Comparison of ENCODE assay signal across 21 cellular contexts in genomic region chr6:169199625-169200335, GRCh38. TPM values are rescaled to one million over a fixed set of nuclear protein-coding genes. Genes with fewer than 3 reads are reported as not detected.
DNase-seq lines count a peak whose midpoint lies in the region; ATAC-seq and TF ChIP-seq lines count a peak whose summit lies in the region.
"Had no signal": no experiment of that assay in that cellular context is flagged by ENCODE, and none has a peak within 500 bp of the region (broad histone marks: within the 10 kb centered on the region; RNA-seq: fewer than 3 reads in every experiment).

No MANE protein-coding gene starts in this region.

- H3K4me1 ChIP-seq in aorta (ENCODE audit: control insufficient read depth in 1 of 2, insufficient read depth in 2 of 2, low read length in 2 of 2): no peaks in the 10 kb centered on the region
- H3K4me1 ChIP-seq: BE2C; BLaER1 treated with 17β-estradiol and CSF1 and Interleukin-3, amounts not matched to agents 10 nM and 100 nM had no signal

- H3K36me3 ChIP-seq in aorta (ENCODE audit: control insufficient read depth in 1 of 2, insufficient read depth in 2 of 2, low read length in 1 of 2): no peaks in the 10 kb centered on the region
- H3K36me3 ChIP-seq: BE2C; BLaER1 treated with 17β-estradiol and CSF1 and Interleukin-3, amounts not matched to agents 10 nM and 100 nM had no signal

- H3K9me3 ChIP-seq in aorta (ENCODE audit: control insufficient read depth, low read length): no peaks in the 10 kb centered on the region
- H3K9me3 ChIP-seq: BE2C had no signal

- ATAC-seq in natural killer cell treated with Interleukin-12 subunit alpha and Interleukin-12 subunit beta and Interleukin-15 and Interleukin-18, amount 100 ng/mL, for 72 hours: peak; percentile 6 to 20
- no peak for ATAC-seq in natural killer cell
- peak; percentile 19 for ATAC-seq in aorta (ENCODE audit: low FRiP score)
- ATAC-seq in HG03571 (IDR thresholded peaks at IDR 0.05; ENCODE audit: unreplicated experiment): no peak
- ATAC-seq: GM12878, GM23338, HCT116 had no signal

- H3K4me1 Mint-ChIP-seq in natural killer cell treated with Interleukin-12 subunit alpha and Interleukin-12 subunit beta and Interleukin-15 and Interleukin-18, amount 100 ng/mL, for 72 hours (ENCODE audit: low read depth in 2 of 2): no peaks in the 10 kb centered on the region
- H3K4me1 Mint-ChIP-seq in natural killer cell: no peaks in the 10 kb centered on the region
- peaks cover 10% of the 10 kb centered on the region for H3K4me1 Mint-ChIP-seq in osteocyte (ENCODE audit: unreplicated experiment)
- H3K4me1 Mint-ChIP-seq: CD14-positive monocyte; CD8-positive, alpha-beta memory T cell; GM23338; H9 had no signal

- H3K4me3 ChIP-seq in aorta (ENCODE audit: low read length in 2 of 2): no peak overlapping the region
- H3K4me3 ChIP-seq: BLaER1 treated with 17β-estradiol and CSF1 and Interleukin-3, amounts not matched to agents 10 nM and 100 nM; GM12878; GM23338 had no signal

- 96 to 97% methylated on average over 9 of the region's 9 CpGs for WGBS in aorta, 2 donors

- intact Hi-C loops in natural killer cell (cut with micrococcal nuclease) (no loop called here), aorta (cut with DNase I) (no loop called here)

- H3K4me3 Mint-ChIP-seq in natural killer cell treated with Interleukin-12 subunit alpha and Interleukin-12 subunit beta and Interleukin-15 and Interleukin-18, amount 100 ng/mL, for 72 hours: no peak overlapping the region
- H3K4me3 Mint-ChIP-seq in natural killer cell (no peak overlapping the region), osteocyte (ENCODE audit: unreplicated experiment) (no peak overlapping the region)
- H3K4me3 Mint-ChIP-seq: CD14-positive monocyte; CD4-positive, alpha-beta T cell; CD8-positive, alpha-beta memory T cell; GM23338; H9 had no signal

- no peak overlapping the region for H3K27ac Mint-ChIP-seq in natural killer cell treated with Interleukin-12 subunit alpha and Interleukin-12 subunit beta and Interleukin-15 and Interleukin-18, amount 100 ng/mL, for 72 hours
- H3K27ac Mint-ChIP-seq in natural killer cell (no peak overlapping the region), osteocyte (ENCODE audit: unreplicated experiment) (no peak overlapping the region)
- H3K27ac Mint-ChIP-seq: CD4-positive, alpha-beta T cell; GM23338; H9 had no signal

- no peak for DNase-seq in natural killer cell treated with Interleukin-12 subunit alpha and Interleukin-12 subunit beta and Interleukin-15 and Interleukin-18, amount 100 ng/mL, for 72 hours (ENCODE audit: low spot score)
- DNase-seq in natural killer cell (no peak), osteocyte (ENCODE audit: extremely low spot score, unreplicated experiment) (peak; percentile 60), aorta (no peak), AG20443 (ENCODE audit: low spot score) (no peak)
- DNase-seq: AML-193; BE2C; CD4-positive, alpha-beta T cell; CD8-positive, alpha-beta memory T cell; DMS 273 treated with DMSO at 0.1 percent for 48 hours; DMS79; EL; GDM1; H9 had no signal

- TF ChIP-seq CTCF in natural killer cell (IDR thresholded peaks at IDR 0.05) (no peak), osteocyte (IDR thresholded peaks at IDR 0.05) (no peak)

- H3K27me3 Mint-ChIP-seq in natural killer cell treated with Interleukin-12 subunit alpha and Interleukin-12 subunit beta and Interleukin-15 and Interleukin-18, amount 100 ng/mL, for 72 hours: no peaks in the 10 kb centered on the region
- H3K27me3 Mint-ChIP-seq in natural killer cell (ENCODE audit: low read depth in 2 of 2) (peaks cover 0 to 3% of the 10 kb centered on the region in 2 donors), osteocyte (ENCODE audit: unreplicated experiment) (no peaks in the 10 kb centered on the region)
- H3K27me3 Mint-ChIP-seq: CD4-positive, alpha-beta T cell had no signal

- no peaks in the 10 kb centered on the region for H3K27me3 ChIP-seq in aorta (ENCODE audit: control insufficient read depth in 1 of 2, insufficient read depth in 2 of 2, low read length in 1 of 2)
- H3K27me3 ChIP-seq: BE2C; BLaER1 treated with 17β-estradiol and CSF1 and Interleukin-3, amounts not matched to agents 10 nM and 100 nM had no signal

- no peak overlapping the region for H3K27ac ChIP-seq in aorta (ENCODE audit: low read depth in 1 of 2, low read length in 2 of 2)
- H3K27ac ChIP-seq: 22Rv1; BLaER1 treated with 17β-estradiol and CSF1 and Interleukin-3, amounts not matched to agents 10 nM and 100 nM had no signal

- no peaks in the 10 kb centered on the region for H3K36me3 Mint-ChIP-seq in natural killer cell treated with Interleukin-12 subunit alpha and Interleukin-12 subunit beta and Interleukin-15 and Interleukin-18, amount 100 ng/mL, for 72 hours
- H3K36me3 Mint-ChIP-seq in natural killer cell (no peaks in the 10 kb centered on the region), osteocyte (ENCODE audit: unreplicated experiment) (peaks cover 9% of the 10 kb centered on the region)
- H3K36me3 Mint-ChIP-seq: CD14-positive monocyte; CD8-positive, alpha-beta memory T cell had no signal

- no peaks in the 10 kb centered on the region for H3K9me3 Mint-ChIP-seq in natural killer cell treated with Interleukin-12 subunit alpha and Interleukin-12 subunit beta and Interleukin-15 and Interleukin-18, amount 100 ng/mL, for 72 hours
- H3K9me3 Mint-ChIP-seq in natural killer cell (no peaks in the 10 kb centered on the region), osteocyte (ENCODE audit: unreplicated experiment) (no peaks in the 10 kb centered on the region)
- H3K9me3 Mint-ChIP-seq: CD4-positive, alpha-beta T cell had no signal

RNA-seq across cellular contexts. Expression of gene THBS2, which starts 53.9 kb away (rescaled TPM):
- not detected for total RNA-seq in natural killer cell treated with Interleukin-12 subunit alpha and Interleukin-12 subunit beta and Interleukin-15 and Interleukin-18, amount 100 ng/mL, for 72 hours
- total RNA-seq in natural killer cell (not detected), osteocyte (650 and 687 TPM in 2 replicates), aorta (1,000 to 10,000 TPM in 1 of 2 donors, 100 to 1,000 TPM in 1; 700 to 1,026 TPM)
- 100 to 1,000 TPM in 1 of 2 donors, 10 to 100 TPM in 1; 68.6 to 378 TPM for polyA plus RNA-seq in aorta
- total RNA-seq: CD4-positive, alpha-beta T cell; CD8-positive, alpha-beta memory T cell had no signal

Comparison
In these comparisons a context has a peak if more than half of its experiments do, and no peak if none do; other contexts are left out.
1. ATAC-seq: peak in natural killer cell treated with Interleukin-12 subunit alpha and Interleukin-12 subunit beta and Interleukin-15 and Interleukin-18, amount 100 ng/mL, for 72 hours (2 of 2) and aorta (single experiment); none in natural killer cell (0 of 3) and HG03571 (single experiment).
2. RNA of gene THBS2, which starts 53.9 kb away (total RNA-seq): 700 to 1,026 TPM in aorta and 650 to 687 TPM in osteocyte; not detected in natural killer cell treated with Interleukin-12 subunit alpha and Interleukin-12 subunit beta and Interleukin-15 and Interleukin-18, amount 100 ng/mL, for 72 hours and not detected in natural killer cell; every median in the first group is over 100 times any median in the second.